In the genomic region with DNA sequence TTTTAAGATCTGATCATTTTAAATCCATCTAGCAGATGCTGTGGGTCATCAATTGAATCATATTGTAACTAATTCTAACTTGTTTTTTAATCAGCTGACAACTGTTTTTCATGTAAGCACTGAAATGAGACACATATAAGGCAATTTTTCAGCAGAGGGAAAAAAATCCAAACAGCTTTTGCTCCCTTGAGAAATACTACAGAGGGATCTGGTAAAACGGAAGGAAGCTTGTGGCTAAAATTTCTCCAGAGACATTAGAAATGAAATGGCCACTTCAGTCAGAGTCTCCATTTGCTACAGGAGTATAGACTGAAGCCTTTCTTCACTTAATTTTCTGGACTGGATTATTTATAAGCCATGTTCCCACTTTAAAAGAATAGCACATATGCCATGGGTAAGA, we compare ENCODE assay signal across 25 cellular contexts.
"Had no signal": no experiment of that assay in that cellular context is flagged by ENCODE, and none has a peak within 500 bp of the region (broad histone marks: within the 10 kb centered on the region; RNA-seq: fewer than 3 reads in every experiment).

No MANE protein-coding gene starts in this region.

- H3K4me3 Mint-ChIP-seq: activated CD8-positive, alpha-beta T cell treated with anti-CD3 and anti-CD28 coated beads for 36 hours; activated naive CD4-positive, alpha-beta T cell treated with anti-CD3 and anti-CD28 coated beads for 36 hours; activated naive CD4-positive, alpha-beta T cell treated with anti-CD3 and anti-CD28 coated beads, Interleukin-2, amount 50 U/mL, for 24 hours; activated naive CD8-positive, alpha-beta T cell treated with anti-CD3 and anti-CD28 coated beads for 36 hours; activated naive CD8-positive, alpha-beta T cell treated with anti-CD3 and anti-CD28 coated beads, Interleukin-2, amount 50 U/mL, for 24 hours; activated T-cell treated with anti-CD3 and anti-CD28 coated beads, Interleukin-2, amount 50 U/mL, for 4 hours; WTC11 had no signal

- H3K9me3 ChIP-seq: colonic mucosa had no signal

- H3K4me3 ChIP-seq: adrenal gland, body of pancreas, colonic mucosa, heart left ventricle had no signal

- H3K4me1 Mint-ChIP-seq: WTC11 had no signal

- H3K27ac ChIP-seq: adrenal gland, body of pancreas, colonic mucosa, epithelial cell of prostate, heart left ventricle, VCaP had no signal

- H3K27me3 Mint-ChIP-seq: activated CD8-positive, alpha-beta T cell treated with anti-CD3 and anti-CD28 coated beads for 36 hours; activated naive CD8-positive, alpha-beta T cell treated with anti-CD3 and anti-CD28 coated beads, Interleukin-2, amount 50 U/mL, for 24 hours had no signal

- H3K27ac Mint-ChIP-seq: activated CD8-positive, alpha-beta T cell treated with anti-CD3 and anti-CD28 coated beads for 36 hours; activated naive CD4-positive, alpha-beta T cell treated with anti-CD3 and anti-CD28 coated beads for 36 hours; activated naive CD4-positive, alpha-beta T cell treated with anti-CD3 and anti-CD28 coated beads, Interleukin-2, amount 50 U/mL, for 24 hours; activated naive CD8-positive, alpha-beta T cell treated with anti-CD3 and anti-CD28 coated beads for 36 hours; activated naive CD8-positive, alpha-beta T cell treated with anti-CD3 and anti-CD28 coated beads, Interleukin-2, amount 50 U/mL, for 24 hours; activated T-helper 2 cell treated with anti-CD3 and anti-CD28 coated beads, Interferon-gamma antibody, Interleukin-2, Interleukin-4, amounts not matched to agents 10 μg/mL and 5 μg/mL and 100 μg/mL, durations not matched to agents 14 hours and 24 hours and 36 hours; WTC11 had no signal

- H3K27me3 ChIP-seq: adrenal gland, body of pancreas, colonic mucosa had no signal

- H3K4me1 ChIP-seq: adrenal gland, body of pancreas, colonic mucosa, heart left ventricle had no signal

- H3K36me3 ChIP-seq: adrenal gland, colonic mucosa, heart left ventricle had no signal

- DNase-seq: activated CD4-positive, alpha-beta T cell treated with anti-CD3 and anti-CD28 coated beads for 48 hours; activated CD4-positive, alpha-beta T cell treated with anti-CD3 and anti-CD28 coated beads, Interleukin-2, amount 50 U/mL, for 1 hour; activated CD4-positive, alpha-beta T cell treated with anti-CD3 and anti-CD28 coated beads, Interleukin-2, amount 50 U/mL, for 48 hours; activated CD8-positive, alpha-beta memory T cell treated with anti-CD3 and anti-CD28 coated beads for 24 hours; activated CD8-positive, alpha-beta T cell treated with anti-CD3 and anti-CD28 coated beads for 36 hours; activated effector memory CD4-positive, alpha-beta T cell treated with anti-CD3 and anti-CD28 coated beads, Interleukin-2, amount 50 U/mL, for 16 hours; activated naive CD4-positive, alpha-beta T cell treated with anti-CD3 and anti-CD28 coated beads for 36 hours; activated naive CD8-positive, alpha-beta T cell treated with anti-CD3 and anti-CD28 coated beads for 36 hours; activated naive CD8-positive, alpha-beta T cell treated with anti-CD3 and anti-CD28 coated beads, Interleukin-2, amount 50 U/mL, for 24 hours; activated T-cell treated with anti-CD3 and anti-CD28 coated beads, Interleukin-2, amount 50 U/mL, for 4 hours; adrenal gland; amygdala; aorta; body of pancreas; caudate nucleus; colonic mucosa; effector CD8-positive, alpha-beta T cell; foreskin fibroblast; heart left ventricle; T-helper 2 cell had no signal
